13 cellular contexts compared by ENCODE assay signal in the genomic region with DNA sequence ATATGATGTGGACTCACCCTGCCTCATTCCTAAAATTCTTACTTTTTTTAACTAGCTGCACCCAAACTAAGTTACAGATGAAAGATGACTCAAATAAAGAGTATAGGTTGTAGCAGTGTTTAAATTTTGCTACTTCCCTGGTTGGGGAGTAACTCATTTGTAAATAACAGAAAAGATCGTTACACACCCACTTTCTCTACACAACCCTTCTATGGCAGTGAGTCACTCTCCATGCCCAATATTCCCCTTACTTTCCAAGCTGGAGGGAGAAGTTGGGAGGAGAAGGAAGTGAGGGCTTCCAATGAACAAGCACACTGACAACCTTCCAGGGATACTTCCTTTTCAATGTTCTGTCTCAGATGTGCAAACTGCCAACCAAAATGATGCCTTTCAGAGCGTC. TPM values are rescaled to one million over a fixed set of nuclear protein-coding genes. Genes with fewer than 3 reads are reported as not detected.
A peak's percentile ranks its signal among the peaks of the same experiment; 100 is the strongest.
DNase-seq lines count a peak whose midpoint lies in the region; ATAC-seq, FAIRE-seq and TF ChIP-seq lines count a peak whose summit lies in the region.
"Had no signal": no experiment of that assay in that cellular context is flagged by ENCODE, and none has a peak within 500 bp of the region (broad histone marks: within the 10 kb centered on the region; RNA-seq: fewer than 3 reads in every experiment).

No MANE protein-coding gene starts in this region.

- H3K36me3 ChIP-seq in IMR-90 (ENCODE audit: control insufficient read depth, insufficient read depth, low read length) (no peaks in the 10 kb centered on the region), left ventricle myocardium inferior (no peaks in the 10 kb centered on the region)
- H3K36me3 ChIP-seq in CD8-positive, alpha-beta T cell (ENCODE audit: insufficient read depth, low read length), result no peaks in the 10 kb centered on the region

- in situ Hi-C loops in IMR-90 (cut with MboI; ENCODE audit: low sequenced_read_pairs), result no loop called here

- no peak overlapping the region for H3K56ac ChIP-seq in IMR-90 (ENCODE audit: extremely low read depth, insufficient read depth, low read length)

- H3K36me3 Mint-ChIP-seq in MCF 10A (ENCODE audit: insufficient read depth, unreplicated experiment) (no peaks in the 10 kb centered on the region), mesothelial cell of epicardium (no peaks in the 10 kb centered on the region)
- no peaks in the 10 kb centered on the region for H3K36me3 Mint-ChIP-seq in CD8-positive, alpha-beta T cell

- H2BK20ac ChIP-seq in IMR-90 (ENCODE audit: low read depth, low read length), result no peak overlapping the region

- H3K23ac ChIP-seq in IMR-90 (ENCODE audit: low read depth, low read length), result no peak overlapping the region

- H3K9me1 ChIP-seq in IMR-90 (ENCODE audit: insufficient read depth, low read length), result no peaks in the 10 kb centered on the region

- no peak overlapping the region for H2BK5ac ChIP-seq in IMR-90 (ENCODE audit: low read depth, low read length, poor library complexity, severe bottlenecking)

- no peak overlapping the region for H2AK5ac ChIP-seq in IMR-90 (ENCODE audit: low read depth, low read length)

- no peak overlapping the region for H2AK9ac ChIP-seq in IMR-90 (replicated peaks; ENCODE audit: low read depth, low read length, poor library complexity)

- H2BK120ac ChIP-seq in IMR-90 (ENCODE audit: low read depth, low read length), result no peak overlapping the region

- H3K4me1 ChIP-seq in A549, result peaks cover 45% of the 10 kb centered on the region
- no peaks in the 10 kb centered on the region for H3K4me1 ChIP-seq in IMR-90 (ENCODE audit: control insufficient read depth, insufficient read depth, low read length)
- peaks cover 19% of the 10 kb centered on the region for H3K4me1 ChIP-seq in left ventricle myocardium inferior
- H3K4me1 ChIP-seq in CD8-positive, alpha-beta T cell (ENCODE audit: insufficient read depth, low read length), result no peaks in the 10 kb centered on the region

- FAIRE-seq in A549 (lab: Jason Lieb, UNC), result peak; percentile 74
- FAIRE-seq in frontal cortex (lab: Jason Lieb, UNC), result no peak
- FAIRE-seq: G401.6 had no signal

- H3K27me3 Mint-ChIP-seq in MCF 10A (ENCODE audit: insufficient read depth, unreplicated experiment) (no peaks in the 10 kb centered on the region), mesothelial cell of epicardium (ENCODE audit: low read depth) (peaks cover 50% of the 10 kb centered on the region)
- H3K27me3 Mint-ChIP-seq in CD8-positive, alpha-beta T cell (ENCODE audit: low read depth), result peaks cover 36% of the 10 kb centered on the region

- no peak overlapping the region for H2AFZ ChIP-seq in IMR-90 (replicated peaks; ENCODE audit: low read length, poor library complexity)

- CTCF ChIA-PET in A549 (lab: Yijun Ruan, JAX) (interaction anchor here (0.8 kb wide), 1 partner anchor 142 kb away, joined by 3 read pairs; no protein-coding TSS in a partner anchor), IMR-90 (lab: Yijun Ruan, JAX) (no interaction called here), MCF 10A (lab: Yijun Ruan, JAX) (interaction anchor here (1.0 to 1.9 kb wide), 3 partner anchors 26 to 60 kb away, joined by 3 to 4 read pairs (median 4); no protein-coding TSS in a partner anchor)
- CTCF ChIA-PET in CD8-positive, alpha-beta T cell (lab: Charles Lee), result no interaction called here

- DNase-seq in A549 (ENCODE audit: low read depth in 1 of 2, low spot score in 1 of 2) (peak; percentile 44 to 70), IMR-90 (peak; percentile 6), MCF 10A (ENCODE audit: unreplicated experiment) (peak; percentile 67), mesothelial cell of epicardium (ENCODE audit: low spot score in 2 of 2, unreplicated experiment in 2 of 2) (no peak), left ventricle myocardium inferior (no peak), frontal cortex (ENCODE audit: low spot score in 2 of 2) (no peak)
- DNase-seq in CD8-positive, alpha-beta T cell, result no peak
- no peak for DNase-seq in activated CD4-positive, alpha-beta T cell treated with anti-CD3 and anti-CD28 coated beads for 4 hours
- DNase-seq: dermis blood vessel endothelial cell, left cardiac atrium, nucleus accumbens, T1000 had no signal

- H3K4ac ChIP-seq in IMR-90 (ENCODE audit: low read depth, low read length), result no peak overlapping the region

- peaks cover 36% of the 10 kb centered on the region for H3K4me1 Mint-ChIP-seq in MCF 10A (ENCODE audit: insufficient read depth, unreplicated experiment)
- peaks cover 40% of the 10 kb centered on the region for H3K4me1 Mint-ChIP-seq in mesothelial cell of epicardium
- no peaks in the 10 kb centered on the region for H3K4me1 Mint-ChIP-seq in CD8-positive, alpha-beta T cell (ENCODE audit: low read depth)

- POLR2A ChIA-PET in A549 (lab: Yijun Ruan, JAX), result interaction anchor here (1.2 kb wide), 1 partner anchor 13 kb away, joined by 3 read pairs; no protein-coding TSS in a partner anchor
- POLR2A ChIA-PET in IMR-90 (lab: Charles Lee; ENCODE audit: unreplicated experiment), result no interaction called here
- POLR2A ChIA-PET in MCF 10A (lab: Yijun Ruan, JAX), result interaction anchor here (0.7 to 8.2 kb wide), 9 partner anchors 17 to 647 kb away, joined by 3 to 142 read pairs (median 3); a partner anchor contains a TSS
- POLR2A ChIA-PET in CD8-positive, alpha-beta T cell (lab: Charles Lee), result no interaction called here

- no peak overlapping the region for H3K14ac ChIP-seq in IMR-90 (replicated peaks; ENCODE audit: low read depth, low read length)

- no peak overlapping the region for H3K18ac ChIP-seq in IMR-90 (ENCODE audit: low read depth, low read length)

- no peak overlapping the region for H4K91ac ChIP-seq in IMR-90 (ENCODE audit: insufficient read depth, low read depth, low read length)

- ATAC-seq in A549 (peak in 1 of 2 experiments; percentile 4; a peak in 2 of 6 replicates), IMR-90 (ENCODE audit: low read depth) (no peak)
- no peak for ATAC-seq in CD8-positive, alpha-beta T cell
- ATAC-seq: left cardiac atrium had no signal

- no TSS peak for BruUV-seq in IMR-90 (replicated peaks; lab: Mats Ljungman, UMichigan)
- no TSS peak for BruUV-seq in MCF 10A (replicated peaks; lab: Mats Ljungman, UMichigan)

- no peak for TF ChIP-seq CTCF in A549 (IDR thresholded peaks at IDR 0.05)
- no peak for TF ChIP-seq CTCF in IMR-90 (conservative IDR thresholded peaks at IDR 0.05; ENCODE audit: low read depth, low read length)
- TF ChIP-seq CTCF in MCF 10A (IDR thresholded peaks at IDR 0.05; ENCODE audit: unreplicated experiment), result no peak
- TF ChIP-seq CTCF in mesothelial cell of epicardium (IDR thresholded peaks at IDR 0.05; ENCODE audit: unreplicated experiment), result no peak
- TF ChIP-seq CTCF in left ventricle myocardium inferior (IDR thresholded peaks at IDR 0.05; ENCODE audit: borderline replicate concordance), result no peak
- no peak for TF ChIP-seq CTCF in CD8-positive, alpha-beta T cell (IDR thresholded peaks at IDR 0.05)

- no peaks in the 10 kb centered on the region for H3K9me3 Mint-ChIP-seq in MCF 10A (ENCODE audit: unreplicated experiment)
- peaks cover 4% of the 10 kb centered on the region for H3K9me3 Mint-ChIP-seq in mesothelial cell of epicardium
- peaks cover 3% of the 10 kb centered on the region for H3K9me3 Mint-ChIP-seq in CD8-positive, alpha-beta T cell

- no peak overlapping the region for H4K8ac ChIP-seq in IMR-90 (ENCODE audit: low read depth in 2 of 2, low read length in 2 of 2)

- no peaks in the 10 kb centered on the region; the same call in 1 of the 2 replicates for H4K20me1 ChIP-seq in IMR-90 (ENCODE audit: insufficient read depth, low read length)

- TF ChIP-seq EP300 in A549 (IDR thresholded peaks at IDR 0.05), result no peak

- no peak overlapping the region for H3K9ac ChIP-seq in IMR-90 (ENCODE audit: low read depth, low read length)

- H3K27ac Mint-ChIP-seq in MCF 10A (ENCODE audit: low read depth, unreplicated experiment), result peak overlapping the region; percentile 52
- peak overlapping the region; percentile 52 for H3K27ac Mint-ChIP-seq in mesothelial cell of epicardium
- H3K27ac Mint-ChIP-seq in CD8-positive, alpha-beta T cell, result no peak overlapping the region

- H3K79me1 ChIP-seq in IMR-90 (ENCODE audit: low read depth in 1 of 2, low read length in 2 of 2), result no peaks in the 10 kb centered on the region

- intact Hi-C loops in IMR-90 (cut with micrococcal nuclease), result no loop called here
- intact Hi-C loops in MCF 10A (cut with micrococcal nuclease), result loop anchor here (5.0 to 10.0 kb wide), 2 partner anchors 94 to 99 kb away; no protein-coding TSS in a partner anchor
- intact Hi-C loops in left ventricle myocardium inferior (cut with micrococcal nuclease), result no loop called here
- intact Hi-C loops in CD8-positive, alpha-beta T cell (cut with DNase I, micrococcal nuclease), result no loop called here

- TF ChIP-seq RAD21 in A549 (conservative IDR thresholded peaks at IDR 0.05 in 1 of 2, IDR thresholded peaks at IDR 0.05 in 1 of 2), result no peak
- no peak for TF ChIP-seq RAD21 in IMR-90 (IDR thresholded peaks at IDR 0.05; ENCODE audit: low read length)

- dilution Hi-C loops in IMR-90 (cut with HindIII; ENCODE audit: low sequenced_read_pairs, unreplicated experiment), result no loop called here

- peak overlapping the region; percentile 91 for H3K4me2 ChIP-seq in A549
- H3K4me2 ChIP-seq in IMR-90 (ENCODE audit: low read depth, low read length), result no peak overlapping the region

- H3K9me3 ChIP-seq in A549 (no peaks in the 10 kb centered on the region), IMR-90 (ENCODE audit: control insufficient read depth, insufficient read depth, low read length) (no peaks in the 10 kb centered on the region), left ventricle myocardium inferior (replicated peaks) (peaks cover 7% of the 10 kb centered on the region)
- H3K9me3 ChIP-seq in CD8-positive, alpha-beta T cell (ENCODE audit: low read length), result no peaks in the 10 kb centered on the region

- peak overlapping the region; percentile 89 to 95 for H3K27ac ChIP-seq in A549
- H3K27ac ChIP-seq in IMR-90 (ENCODE audit: insufficient read depth, low read length), result no peak overlapping the region
- no peak overlapping the region for H3K27ac ChIP-seq in left ventricle myocardium inferior (replicated peaks)
- H3K27ac ChIP-seq in CD8-positive, alpha-beta T cell (ENCODE audit: low read depth, low read length), result no peak overlapping the region

- no peak overlapping the region for H2BK15ac ChIP-seq in IMR-90 (ENCODE audit: low read depth, low read length)

- peaks cover 33% of the 10 kb centered on the region for H3K27me3 ChIP-seq in IMR-90 (ENCODE audit: control insufficient read depth, insufficient read depth, low read length)
- peaks cover 86% of the 10 kb centered on the region for H3K27me3 ChIP-seq in left ventricle myocardium inferior (ENCODE audit: low read depth)
- no peaks in the 10 kb centered on the region for H3K27me3 ChIP-seq in CD8-positive, alpha-beta T cell (ENCODE audit: insufficient read depth, low read length)

- TF ChIP-seq POLR2A in A549 (IDR thresholded peaks at IDR 0.05; ENCODE audit: low read length), result no peak
- no peak for TF ChIP-seq POLR2A in IMR-90 (IDR thresholded peaks at IDR 0.05; ENCODE audit: low read depth, low read length)

- WGBS in A549 (ENCODE audit: missing lambda C conversion rate), result 16% methylated on average over 2 of the region's 2 CpGs
- WGBS in IMR-90 (ENCODE audit: extremely low coverage in 2 of 2, insufficient read length in 1 of 2), 2 experiments, result no CpG with 5 or more reads among the region's 2 CpGs

- peak overlapping the region; percentile 94 for H3K4me3 Mint-ChIP-seq in MCF 10A (ENCODE audit: unreplicated experiment)
- H3K4me3 Mint-ChIP-seq in mesothelial cell of epicardium, result peak overlapping the region; percentile 84
- H3K4me3 Mint-ChIP-seq in CD8-positive, alpha-beta T cell, result no peak overlapping the region

- H3K4me3 ChIP-seq in A549 (peak overlapping the region; percentile 78), IMR-90 (ENCODE audit: insufficient read depth, low read depth, low read length) (no peak overlapping the region), left ventricle myocardium inferior (no peak overlapping the region)
- no peak overlapping the region for H3K4me3 ChIP-seq in CD8-positive, alpha-beta T cell (ENCODE audit: low read depth, low read length)

- no peak overlapping the region for H4K5ac ChIP-seq in IMR-90 (ENCODE audit: low read depth, low read length)

RNA-seq across cellular contexts. Expression of a gene that starts 1.9 kb away (rescaled TPM):
- 8.1 and 8.8 TPM in 2 replicates for polyA plus RNA-seq in A549 (2011; rRNA removed)
- polyA plus RNA-seq in A549 (2012; cell fraction: cytosol; rRNA removed), result 2.0 and 2.2 TPM in 2 replicates
- polyA plus RNA-seq in A549 (2012; cell fraction: nucleus; rRNA removed), result 3.1 and 3.2 TPM in 2 replicates
- 4.7 to 5.3 TPM (median 5.1 TPM) in 3 replicates for polyA plus RNA-seq in A549 (2017; fragmentation: RNase III; extraction: RNeasy Plus Mini Kit Qiagen cat#74134 plus additional on column Dnase treatment)
- polyA minus RNA-seq in A549 (2011; rRNA and poly(A)+ RNA removed), result 7.8 and 8.6 TPM in 2 replicates
- under 0.01 TPM in 2 replicates for total RNA-seq in IMR-90 (2012; rRNA removed)
- 0.05 TPM in 1 of 2 replicates, not detected in the other for polyA plus RNA-seq in IMR-90 (2012; rRNA removed)
- not detected in 2 replicates for polyA plus RNA-seq in IMR-90 (2012; cell fraction: cytosol; rRNA removed)
- polyA plus RNA-seq in IMR-90 (2012; cell fraction: nucleus; rRNA removed; ENCODE audit: low replicate concordance), result 0.04 and 0.07 TPM in 2 replicates
- 6.9 and 7.5 TPM in 2 replicates for total RNA-seq in MCF 10A (2022)
- total RNA-seq in mesothelial cell of epicardium, result 3.7 to 4.1 TPM (median 4.0 TPM) in 3 replicates
- 0.05 TPM for total RNA-seq in left ventricle myocardium inferior
- not detected for total RNA-seq in CD8-positive, alpha-beta T cell
- total RNA-seq in frontal cortex, result 0.41 TPM

Comparison
In these comparisons a context has a peak if more than half of its experiments do, and no peak if none do; other contexts are left out.
1. DNase-seq: peak in A549 (2 of 2), IMR-90 (single experiment) and MCF 10A (single experiment); none in mesothelial cell of epicardium (0 of 2), left ventricle myocardium inferior (single experiment), CD8-positive, alpha-beta T cell (0 of 7), frontal cortex (0 of 2) and activated CD4-positive, alpha-beta T cell treated with anti-CD3 and anti-CD28 coated beads for 4 hours (0 of 2).
2. H3K27ac ChIP-seq: peak in A549 (2 of 2); none in IMR-90 (single experiment), left ventricle myocardium inferior (single experiment) and CD8-positive, alpha-beta T cell (single experiment).
3. CTCF ChIA-PET loops: an anchor here in A549 (0.8 kb wide) and MCF 10A (1.0 to 1.9 kb wide); none called in IMR-90 and CD8-positive, alpha-beta T cell.
4. POLR2A ChIA-PET loops: an anchor here in A549 (1.2 kb wide) and MCF 10A (0.7 to 8.2 kb wide); none called in IMR-90 and CD8-positive, alpha-beta T cell.